ENCODE assay signal across 10 cellular contexts in genomic region chr2:6921321-6921922, GRCh38. TPM values are rescaled to one million over a fixed set of nuclear protein-coding genes. Genes with fewer than 3 reads are reported as not detected.
DNase-seq lines count a peak whose midpoint lies in the region; ATAC-seq and TF ChIP-seq lines count a peak whose summit lies in the region.
"Had no signal": no experiment of that assay in that cellular context is flagged by ENCODE, and none has a peak within 500 bp of the region (broad histone marks: within the 10 kb centered on the region; RNA-seq: fewer than 3 reads in every experiment).

No MANE protein-coding gene starts in this region.

- H3K4me1 ChIP-seq in hepatocyte (ENCODE audit: insufficient read depth) = peaks cover 11% of the 10 kb centered on the region

- no peaks in the 10 kb centered on the region for H3K9me3 ChIP-seq in hepatocyte (ENCODE audit: low read depth)
- H3K9me3 ChIP-seq: ovary had no signal

- peak overlapping the region; percentile 29 for H3K4me2 ChIP-seq in hepatocyte

- intact Hi-C loops in Right ventricle myocardium inferior (cut with DNase I) = loop anchor here (5.0 kb wide), 1 partner anchor 46 kb away; no protein-coding TSS in a partner anchor
- intact Hi-C loops in cardiac septum (cut with DNase I) = loop anchor here (2.0 kb wide), 1 partner anchor 61 kb away; no protein-coding TSS in a partner anchor

- in situ Hi-C loops in KBM-7 (cut with MboI; ENCODE audit: low pct_unique_long_range_greater_than_20kb, low sequenced_read_pairs) = no loop called here

- H3K4me3 ChIP-seq in hepatocyte = no peak overlapping the region
- H3K4me3 ChIP-seq: lung, ovary had no signal

- no peaks in the 10 kb centered on the region for H4K20me1 ChIP-seq in hepatocyte (ENCODE audit: insufficient read depth, poor library complexity, severe bottlenecking)

- ATAC-seq in Right ventricle myocardium inferior = peak; percentile 56
- no peak for ATAC-seq in HG02970 (IDR thresholded peaks at IDR 0.05; ENCODE audit: low FRiP score, unreplicated experiment)

- no peaks in the 10 kb centered on the region for H3K36me3 ChIP-seq in hepatocyte (replicated peaks; ENCODE audit: insufficient read depth, low read depth)
- H3K36me3 ChIP-seq: ovary had no signal

- no peak overlapping the region for H2AFZ ChIP-seq in hepatocyte

- no peaks in the 10 kb centered on the region for H3K9me2 ChIP-seq in hepatocyte (replicated peaks; ENCODE audit: insufficient read depth)

- WGBS in hepatocyte (ENCODE audit: low lambda C conversion rate, missing lambda C conversion rate) = 54% methylated on average over 11 of the region's 11 CpGs

- no peak overlapping the region for H3K27ac ChIP-seq in hepatocyte
- peak overlapping the region; percentile 75 for H3K27ac ChIP-seq in temporal lobe (ENCODE audit: low read depth, low read length)

- DNase-seq in Right ventricle myocardium inferior (ENCODE audit: missing footprints) (no peak), cardiac septum (ENCODE audit: low spot score) (no peak), hepatocyte (ENCODE audit: low spot score) (no peak), KBM-7 (no peak)
- DNase-seq: NCI-H2107 had no signal

- no peaks in the 10 kb centered on the region for H3K27me3 ChIP-seq in hepatocyte
- H3K27me3 ChIP-seq: ovary had no signal

- no peak for TF ChIP-seq CTCF in hepatocyte (IDR thresholded peaks at IDR 0.05; ENCODE audit: poor library complexity)

- peaks cover 44% of the 10 kb centered on the region for H3K79me2 ChIP-seq in hepatocyte

RNA-seq across cellular contexts. Expression of gene RNF144A, which starts 4.2 kb away (rescaled TPM):
- total RNA-seq in Right ventricle myocardium inferior (16.9 TPM), cardiac septum (11.7 TPM), hepatocyte (8.3 and 10.1 TPM in 2 replicates), temporal lobe (36.9 TPM)
- polyA plus RNA-seq in hepatocyte = 3.4 and 5.4 TPM in 2 replicates

RNA-seq across cellular contexts. Expression of gene RSAD2, which starts 43.8 kb away (rescaled TPM):
- total RNA-seq in Right ventricle myocardium inferior (3.3 TPM), cardiac septum (4.6 TPM), hepatocyte (1.3 and 1.6 TPM in 2 replicates), temporal lobe (2.0 TPM)
- polyA plus RNA-seq in hepatocyte = 1.1 and 2.9 TPM in 2 replicates
- polyA plus RNA-seq: AG04450 had no signal

RNA-seq across cellular contexts. Expression of gene CMPK2, which starts 55.7 kb away (rescaled TPM):
- 3.4 TPM for total RNA-seq in Right ventricle myocardium inferior
- 5.5 TPM for total RNA-seq in cardiac septum
- total RNA-seq in hepatocyte = 5.4 and 7.0 TPM in 2 replicates
- 2.6 and 4.1 TPM in 2 replicates for polyA plus RNA-seq in hepatocyte
- total RNA-seq in temporal lobe = 7.9 TPM
- polyA plus RNA-seq: AG04450 had no signal
